Comparison of ENCODE assay signal across 7 cellular contexts in the genomic region with DNA sequence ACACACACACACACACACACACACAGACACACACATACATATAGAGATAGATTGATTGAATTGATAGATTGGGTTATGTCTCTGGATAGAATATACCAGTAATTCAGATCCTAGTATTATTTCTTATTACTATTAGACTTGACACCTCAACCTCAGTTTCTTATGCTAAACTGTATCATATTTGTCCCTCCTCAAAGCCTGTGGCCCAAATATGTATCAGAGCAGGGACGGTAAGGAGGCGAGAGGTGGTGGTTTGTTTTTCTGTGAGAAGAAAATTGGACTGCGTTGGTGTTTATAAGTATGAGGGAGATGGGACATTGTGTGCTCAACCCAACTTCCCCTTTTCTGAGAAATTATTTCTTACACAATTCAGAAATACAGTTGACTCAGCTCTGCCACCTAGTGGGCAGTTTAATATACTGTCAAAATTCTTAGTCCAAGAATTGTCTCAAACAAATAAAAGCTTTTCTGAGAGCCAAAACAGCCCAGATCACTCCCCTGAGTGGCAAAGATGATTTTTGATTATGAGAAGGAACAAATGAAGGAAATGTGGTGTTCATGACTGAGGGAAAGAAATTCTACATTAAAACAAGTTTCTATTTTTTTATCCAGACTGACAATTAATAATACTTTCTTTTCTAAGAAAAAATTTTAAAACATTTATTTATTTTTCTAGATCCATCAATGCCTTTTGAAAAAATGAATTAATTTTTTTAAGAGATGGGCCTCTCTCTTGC. TPM values are rescaled to one million over a fixed set of nuclear protein-coding genes. Genes with fewer than 3 reads are reported as not detected.
DNase-seq lines count a peak whose midpoint lies in the region; ATAC-seq and TF ChIP-seq lines count a peak whose summit lies in the region.

No MANE protein-coding gene starts in this region.

- H3K79me2 ChIP-seq in PC-9 (ENCODE audit: low read depth) (no peaks in the 10 kb centered on the region), neural cell (replicated peaks; ENCODE audit: insufficient read depth, low read length) (no peaks in the 10 kb centered on the region)

- H3K27me3 ChIP-seq in PC-9 (ENCODE audit: insufficient read depth, low read depth) (no peaks in the 10 kb centered on the region), neural cell (ENCODE audit: insufficient read depth, low read depth, low read length) (no peaks in the 10 kb centered on the region), tibial artery (no peaks in the 10 kb centered on the region)

- H3K27me3 Mint-ChIP-seq in activated T-cell treated with anti-CD3 and anti-CD28 coated beads, Interleukin-2, amount 50 U/mL, for 4 hours (ENCODE audit: low read depth), result no peaks in the 10 kb centered on the region

- H3F3A ChIP-seq in PC-9 (ENCODE audit: insufficient read depth, low read depth) (peaks cover 21% of the 10 kb centered on the region), neural cell (ENCODE audit: insufficient read depth, low read length, poor library complexity, severe bottlenecking) (no peaks in the 10 kb centered on the region)

- no TSS peak for BruUV-seq in PC-9 (replicated peaks; lab: Mats Ljungman, UMichigan)

- POLR2A ChIA-PET in PC-9 (lab: Charles Lee; ENCODE audit: unreplicated experiment), result interaction anchor here (0.6 to 0.7 kb wide), 3 partner anchors 28 to 80 kb away, joined by 4 to 14 read pairs (median 5); a partner anchor contains a TSS

- H3K9ac ChIP-seq in neural cell (ENCODE audit: low read length), result no peak overlapping the region

- H3K27ac ChIP-seq in KOPT-K1 (ENCODE audit: low read depth, low read length, poor library complexity, severe bottlenecking) (peak overlapping the region; percentile 62), PC-9 (no peak overlapping the region), neural cell (ENCODE audit: low read length) (no peak overlapping the region), tibial artery (peak overlapping the region; percentile 64 to 73)

- no peaks in the 10 kb centered on the region for H3K9me3 Mint-ChIP-seq in activated T-cell treated with anti-CD3 and anti-CD28 coated beads, Interleukin-2, amount 50 U/mL, for 4 hours

- H2AFZ ChIP-seq in PC-9 (no peak overlapping the region), neural cell (ENCODE audit: low read depth, low read length) (no peak overlapping the region)

- intact Hi-C loops in PC-9 (cut with micrococcal nuclease; ENCODE audit: unreplicated experiment) (loop anchor here (2.0 kb wide), 1 partner anchor 28 kb away; no protein-coding TSS in a partner anchor), tibial artery (cut with DNase I; ENCODE audit: low total_unique reads) (no loop called here)

- H3K4me1 Mint-ChIP-seq in activated T-cell treated with anti-CD3 and anti-CD28 coated beads, Interleukin-2, amount 50 U/mL, for 4 hours (ENCODE audit: low read depth), result peaks cover 38% of the 10 kb centered on the region

- H3K9me3 ChIP-seq in KOPT-K1 (ENCODE audit: insufficient read depth, low read length, poor library complexity, severe bottlenecking) (no peaks in the 10 kb centered on the region), PC-9 (ENCODE audit: insufficient read depth, low read depth) (no peaks in the 10 kb centered on the region), neural cell (ENCODE audit: low read length) (no peaks in the 10 kb centered on the region), tibial artery (no peaks in the 10 kb centered on the region)

- H3K9me2 ChIP-seq in PC-9 (ENCODE audit: insufficient read depth) (no peaks in the 10 kb centered on the region), neural cell (ENCODE audit: insufficient read depth, low read length) (no peaks in the 10 kb centered on the region)

- H3K4me3 ChIP-seq in PC-9 (no peak overlapping the region), fibroblast of mammary gland (ENCODE audit: control insufficient read depth, low read depth, low read length) (peak overlapping the region; percentile 7), neural cell (ENCODE audit: low read length) (no peak overlapping the region), tibial artery (no peak overlapping the region)

- no peaks in the 10 kb centered on the region for H3K36me3 Mint-ChIP-seq in activated T-cell treated with anti-CD3 and anti-CD28 coated beads, Interleukin-2, amount 50 U/mL, for 4 hours (ENCODE audit: insufficient read depth)

- CTCF ChIA-PET in PC-9 (lab: Charles Lee), result interaction anchor here (0.6 to 2.9 kb wide), 8 partner anchors 9 to 256 kb away, joined by 3 to 24 read pairs (median 5); a partner anchor contains a TSS

- H3K36me3 ChIP-seq in KOPT-K1 (ENCODE audit: insufficient read depth, low read length) (no peaks in the 10 kb centered on the region), PC-9 (ENCODE audit: low read depth) (no peaks in the 10 kb centered on the region), neural cell (ENCODE audit: insufficient read depth, low read length) (no peaks in the 10 kb centered on the region), tibial artery (no peaks in the 10 kb centered on the region)

- TF ChIP-seq EP300 in neural cell (conservative IDR thresholded peaks at IDR 0.05; ENCODE audit: poor library complexity, severe bottlenecking), result no peak

- peak overlapping the region; percentile 66 for H3K4me3 Mint-ChIP-seq in activated T-cell treated with anti-CD3 and anti-CD28 coated beads, Interleukin-2, amount 50 U/mL, for 4 hours

- H3K4me2 ChIP-seq in PC-9, result peak overlapping the region; percentile 69
- no peak overlapping the region for H3K4me2 ChIP-seq in neural cell (ENCODE audit: low read length)

- ATAC-seq in activated T-cell treated with anti-CD3 and anti-CD28 coated beads, Interleukin-2, amount 50 U/mL, for 4 hours, result peak; percentile 83 to 86

- H3K4me1 ChIP-seq in PC-9 (replicated peaks; ENCODE audit: insufficient read depth), result peaks cover 3% of the 10 kb centered on the region; the same call in 1 of the 2 replicates
- H3K4me1 ChIP-seq in tibial artery, result peaks cover 0 to 23% (median 13%) of the 10 kb centered on the region in 4 donors

- TF ChIP-seq RAD21 in neural cell (conservative IDR thresholded peaks at IDR 0.05), result peak; percentile 75

- DNase-seq in PC-9 (peak; percentile 34 to 55), fibroblast of mammary gland (ENCODE audit: low read depth) (peak; percentile 90), tibial artery (peak in 1 of 2 donors; percentile 74)
- DNase-seq in activated T-cell treated with anti-CD3 and anti-CD28 coated beads, Interleukin-2, amount 50 U/mL, for 4 hours, result peak; percentile 64

- H4K20me1 ChIP-seq in PC-9 (ENCODE audit: insufficient read depth) (no peaks in the 10 kb centered on the region), neural cell (ENCODE audit: insufficient read depth) (no peaks in the 10 kb centered on the region)

- TF ChIP-seq CTCF in GM12873 (IDR thresholded peaks at IDR 0.05; ENCODE audit: insufficient read depth, low read depth, low read length, missing control alignments) (peak; percentile 62), PC-9 (conservative IDR thresholded peaks at IDR 0.05) (peak; percentile 89), fibroblast of mammary gland (conservative IDR thresholded peaks at IDR 0.05; ENCODE audit: control insufficient read depth, insufficient read depth, low read depth, low read length) (peak; percentile 67), neural cell (IDR thresholded peaks at IDR 0.05; ENCODE audit: poor library complexity, severe bottlenecking) (peak; percentile 83), tibial artery (IDR thresholded peaks at IDR 0.05) (peak; percentile 81 to 99)

TF ChIP-seq in neural cell, 6 proteins besides CTCF, POLR2A, EP300 and RAD21 (continues in another document):
- TF ChIP-seq MXI1 (conservative IDR thresholded peaks at IDR 0.05; ENCODE audit: poor library complexity, severe bottlenecking), result no peak
- TF ChIP-seq, protein P1, sequence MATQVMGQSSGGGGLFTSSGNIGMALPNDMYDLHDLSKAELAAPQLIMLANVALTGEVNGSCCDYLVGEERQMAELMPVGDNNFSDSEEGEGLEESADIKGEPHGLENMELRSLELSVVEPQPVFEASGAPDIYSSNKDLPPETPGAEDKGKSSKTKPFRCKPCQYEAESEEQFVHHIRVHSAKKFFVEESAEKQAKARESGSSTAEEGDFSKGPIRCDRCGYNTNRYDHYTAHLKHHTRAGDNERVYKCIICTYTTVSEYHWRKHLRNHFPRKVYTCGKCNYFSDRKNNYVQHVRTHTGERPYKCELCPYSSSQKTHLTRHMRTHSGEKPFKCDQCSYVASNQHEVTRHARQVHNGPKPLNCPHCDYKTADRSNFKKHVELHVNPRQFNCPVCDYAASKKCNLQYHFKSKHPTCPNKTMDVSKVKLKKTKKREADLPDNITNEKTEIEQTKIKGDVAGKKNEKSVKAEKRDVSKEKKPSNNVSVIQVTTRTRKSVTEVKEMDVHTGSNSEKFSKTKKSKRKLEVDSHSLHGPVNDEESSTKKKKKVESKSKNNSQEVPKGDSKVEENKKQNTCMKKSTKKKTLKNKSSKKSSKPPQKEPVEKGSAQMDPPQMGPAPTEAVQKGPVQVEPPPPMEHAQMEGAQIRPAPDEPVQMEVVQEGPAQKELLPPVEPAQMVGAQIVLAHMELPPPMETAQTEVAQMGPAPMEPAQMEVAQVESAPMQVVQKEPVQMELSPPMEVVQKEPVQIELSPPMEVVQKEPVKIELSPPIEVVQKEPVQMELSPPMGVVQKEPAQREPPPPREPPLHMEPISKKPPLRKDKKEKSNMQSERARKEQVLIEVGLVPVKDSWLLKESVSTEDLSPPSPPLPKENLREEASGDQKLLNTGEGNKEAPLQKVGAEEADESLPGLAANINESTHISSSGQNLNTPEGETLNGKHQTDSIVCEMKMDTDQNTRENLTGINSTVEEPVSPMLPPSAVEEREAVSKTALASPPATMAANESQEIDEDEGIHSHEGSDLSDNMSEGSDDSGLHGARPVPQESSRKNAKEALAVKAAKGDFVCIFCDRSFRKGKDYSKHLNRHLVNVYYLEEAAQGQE (IDR thresholded peaks at IDR 0.05; ENCODE audit: borderline replicate concordance), result no peak

RNA-seq across cellular contexts. Expression of a gene that starts 10.8 kb away (rescaled TPM):
- 95.7 and 131 TPM in 2 replicates for total RNA-seq in PC-9 (2021)
- total RNA-seq in activated T-cell treated with anti-CD3 and anti-CD28 coated beads, Interleukin-2, amount 50 U/mL, for 4 hours, result 10 to 100 TPM; 68.9 to 91.0 (median 83.7) TPM
- polyA plus RNA-seq in neural cell, result 140 and 165 TPM in 2 replicates
- 601 and 667 TPM in 2 replicates for polyA minus RNA-seq in neural cell

RNA-seq across cellular contexts. Expression of a gene that starts 14.3 kb away (rescaled TPM):
- total RNA-seq in PC-9 (2021), result not detected in 2 replicates
- not detected for total RNA-seq in activated T-cell treated with anti-CD3 and anti-CD28 coated beads, Interleukin-2, amount 50 U/mL, for 4 hours
- not detected in 2 replicates for polyA plus RNA-seq in neural cell
- 0.49 TPM in 1 of 2 replicates, not detected in the other for polyA minus RNA-seq in neural cell

RNA-seq across cellular contexts. Expression of a gene that starts 42.7 kb away (rescaled TPM):
- 7.2 and 10.6 TPM in 2 replicates for total RNA-seq in PC-9 (2021)
- total RNA-seq in activated T-cell treated with anti-CD3 and anti-CD28 coated beads, Interleukin-2, amount 50 U/mL, for 4 hours, result 10 to 100 TPM; 11.7 to 14.5 (median 13.9) TPM
- 37.5 and 38.6 TPM in 2 replicates for polyA plus RNA-seq in neural cell
- polyA minus RNA-seq in neural cell, result 10.2 and 19.2 TPM in 2 replicates

RNA-seq across cellular contexts. Expression of a gene that starts 42.8 kb away (rescaled TPM):
- total RNA-seq in PC-9 (2021), result 0.33 and 0.50 TPM in 2 replicates
- 1 to 10 TPM; 6.2 to 8.7 (median 7.6) TPM for total RNA-seq in activated T-cell treated with anti-CD3 and anti-CD28 coated beads, Interleukin-2, amount 50 U/mL, for 4 hours
- 0.16 and 1.7 TPM in 2 replicates for polyA plus RNA-seq in neural cell
- 0.73 and 1.5 TPM in 2 replicates for polyA minus RNA-seq in neural cell

RNA-seq across cellular contexts. Expression of a gene that starts 49.4 kb away (rescaled TPM):
- 0.48 and 0.50 TPM in 2 replicates for total RNA-seq in PC-9 (2021)
- 10 to 100 TPM; 40.7 to 43.3 (median 41.9) TPM for total RNA-seq in activated T-cell treated with anti-CD3 and anti-CD28 coated beads, Interleukin-2, amount 50 U/mL, for 4 hours
- 15.7 and 17.0 TPM in 2 replicates for polyA plus RNA-seq in neural cell
- polyA minus RNA-seq in neural cell, result 15.1 and 16.9 TPM in 2 replicates

Comparison
In these comparisons a context has a peak if more than half of its experiments do, and no peak if none do; other contexts are left out.
1. H3K27ac ChIP-seq: peak in KOPT-K1 (single experiment) and tibial artery (2 of 2); none in PC-9 (single experiment) and neural cell (single experiment).
2. Peak in every context shown above with its lines, with median percentiles within 50 percentile points of each other: CTCF ChIP-seq.